9 cellular contexts compared by ENCODE assay signal in the genomic region with DNA sequence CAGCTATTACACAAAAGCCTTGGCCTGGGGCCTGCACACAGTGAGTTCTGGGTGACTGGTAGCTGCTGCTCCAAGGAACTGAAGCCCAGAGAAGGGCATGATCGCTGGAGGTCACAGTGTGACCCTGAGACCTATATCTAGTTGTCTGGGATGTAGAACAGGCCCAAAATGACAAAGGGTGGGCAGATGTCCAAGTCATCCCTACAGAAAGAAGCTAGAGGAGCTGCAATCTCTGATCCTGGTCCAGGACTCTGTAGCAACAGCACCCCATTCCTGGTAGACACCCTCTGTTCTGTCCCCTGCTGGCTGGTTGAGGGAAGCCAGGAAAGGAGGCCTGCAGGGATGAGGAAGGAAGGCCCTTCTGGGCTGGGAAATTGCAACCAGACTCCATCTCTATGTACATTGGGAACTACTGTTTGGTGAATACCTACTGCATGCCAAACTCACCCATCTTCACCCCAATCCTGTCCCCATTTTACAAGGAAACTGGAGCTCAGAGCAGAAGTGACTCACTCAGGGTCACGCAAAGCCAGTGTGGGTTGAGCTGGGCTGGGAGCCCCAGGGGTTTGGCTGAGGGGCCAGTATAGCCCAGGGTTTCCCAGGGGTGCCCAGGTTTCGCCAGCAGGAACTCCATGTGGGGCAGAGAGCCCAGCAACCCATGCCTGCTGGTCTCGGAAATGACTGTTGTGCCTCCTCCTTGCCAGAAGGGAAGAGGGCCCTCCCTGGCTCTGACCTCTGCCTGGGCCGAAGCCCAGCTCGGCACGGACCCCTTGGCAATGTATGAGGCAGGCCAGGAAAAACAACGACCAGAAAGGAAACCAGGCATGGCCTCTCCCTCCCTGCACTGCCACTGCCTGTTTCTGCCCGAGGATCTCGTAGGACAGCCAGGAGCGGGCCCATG. TPM values are rescaled to one million over a fixed set of nuclear protein-coding genes. Genes with fewer than 3 reads are reported as not detected.
DNase-seq lines count a peak whose midpoint lies in the region; ATAC-seq and TF ChIP-seq lines count a peak whose summit lies in the region.
"Had no signal": no experiment of that assay in that cellular context is flagged by ENCODE, and none has a peak within 500 bp of the region (broad histone marks: within the 10 kb centered on the region; RNA-seq: fewer than 3 reads in every experiment).

No MANE protein-coding gene starts in this region.

- no peak overlapping the region for H3K4me3 ChIP-seq in BLaER1 treated with 17β-estradiol and CSF1 and Interleukin-3, amounts not matched to agents 10 nM and 100 nM
- no peak overlapping the region for H3K4me3 ChIP-seq in fibroblast of pulmonary artery (replicated peaks; ENCODE audit: low read depth, low read length)

- H3K4me2 ChIP-seq in BLaER1 treated with 17β-estradiol and CSF1 and Interleukin-3, amounts not matched to agents 10 nM and 100 nM, result no peak overlapping the region; a peak in 1 of 22 replicates

- TF ChIP-seq CTCF in fibroblast of pulmonary artery (IDR thresholded peaks at IDR 0.05; ENCODE audit: low read length, missing control alignments), result peak; percentile 62
- TF ChIP-seq CTCF in GM10266 (IDR thresholded peaks at IDR 0.05; ENCODE audit: control insufficient read depth, insufficient read depth, low read depth, missing control alignments), result no peak

- ATAC-seq in SK-N-SH treated with all-trans-retinoic acid at 6 μM for 48 hours (peak; percentile 10; the same call in 1 of the 3 replicates), GM21528 (IDR thresholded peaks at IDR 0.05; ENCODE audit: low FRiP score, unreplicated experiment) (no peak)

- H3K9me3 ChIP-seq in BLaER1 treated with 17β-estradiol and CSF1 and Interleukin-3, amounts not matched to agents 10 nM and 100 nM (replicated peaks in 1 of 11), result no peaks in the 10 kb centered on the region

- H3K27ac ChIP-seq in BLaER1 treated with 17β-estradiol and CSF1 and Interleukin-3, amounts not matched to agents 10 nM and 100 nM, result peak overlapping the region in 6 of 11 experiments; percentile 4 to 95 (median 26); a peak in 8 of 22 replicates

- DNase-seq in fibroblast of pulmonary artery (ENCODE audit: low read depth) (peak; percentile 71), posterior vena cava (ENCODE audit: low spot score) (peak; percentile 91), GM10266 (ENCODE audit: extremely low spot score) (no peak), LoVo (ENCODE audit: low spot score) (no peak), occipital lobe (lab: John Stamatoyannopoulos, UW) (no peak)
- DNase-seq: T-helper 2 cell had no signal

- peaks cover 32 to 65% (median 58%) of the 10 kb centered on the region in 11 experiments for H3K36me3 ChIP-seq in BLaER1 treated with 17β-estradiol and CSF1 and Interleukin-3, amounts not matched to agents 10 nM and 100 nM

- no peaks in the 10 kb centered on the region for H3K27me3 ChIP-seq in BLaER1 treated with 17β-estradiol and CSF1 and Interleukin-3, amounts not matched to agents 10 nM and 100 nM

- H4K20me1 ChIP-seq in BLaER1 treated with 17β-estradiol and CSF1 and Interleukin-3, amounts not matched to agents 10 nM and 100 nM, result peaks cover 0 to 17% (median 0%) of the 10 kb centered on the region in 11 experiments; a peak in 4 of 22 replicates

- H3K9ac ChIP-seq in BLaER1 treated with 17β-estradiol and CSF1 and Interleukin-3, amounts not matched to agents 10 nM and 100 nM, result peak overlapping the region in 5 of 11 experiments; percentile 7 to 42 (median 15); a peak in 6 of 22 replicates

- H3K4me1 ChIP-seq in BLaER1 treated with 17β-estradiol and CSF1 and Interleukin-3, amounts not matched to agents 10 nM and 100 nM, result peaks cover 34 to 57% (median 42%) of the 10 kb centered on the region in 10 experiments

- intact Hi-C loops in posterior vena cava (cut with DNase I), result loop anchor here in 1 of 2 donors (5.0 kb wide), 1 partner anchor 1479 kb away; no protein-coding TSS in a partner anchor

TF ChIP-seq in SK-N-SH treated with all-trans-retinoic acid at 6 μM for 48 hours, 23 proteins besides CTCF, POLR2A, EP300 and RAD21:
- no peak for TF ChIP-seq ZC3H10 (CRISPR knock-in tag; IDR thresholded peaks at IDR 0.05)
- TF ChIP-seq, protein P1, sequence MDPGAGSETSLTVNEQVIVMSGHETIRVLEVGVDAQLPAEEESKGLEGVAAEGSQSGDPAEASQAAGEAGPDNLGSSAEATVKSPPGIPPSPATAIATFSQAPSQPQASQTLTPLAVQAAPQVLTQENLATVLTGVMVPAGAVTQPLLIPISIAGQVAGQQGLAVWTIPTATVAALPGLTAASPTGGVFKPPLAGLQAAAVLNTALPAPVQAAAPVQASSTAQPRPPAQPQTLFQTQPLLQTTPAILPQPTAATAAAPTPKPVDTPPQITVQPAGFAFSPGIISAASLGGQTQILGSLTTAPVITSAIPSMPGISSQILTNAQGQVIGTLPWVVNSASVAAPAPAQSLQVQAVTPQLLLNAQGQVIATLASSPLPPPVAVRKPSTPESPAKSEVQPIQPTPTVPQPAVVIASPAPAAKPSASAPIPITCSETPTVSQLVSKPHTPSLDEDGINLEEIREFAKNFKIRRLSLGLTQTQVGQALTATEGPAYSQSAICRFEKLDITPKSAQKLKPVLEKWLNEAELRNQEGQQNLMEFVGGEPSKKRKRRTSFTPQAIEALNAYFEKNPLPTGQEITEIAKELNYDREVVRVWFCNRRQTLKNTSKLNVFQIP (CRISPR knock-in tag; IDR thresholded peaks at IDR 0.05; ENCODE audit: borderline replicate concordance, low read depth), result no peak
- no peak for TF ChIP-seq ISL1 (CRISPR knock-in tag; IDR thresholded peaks at IDR 0.05)
- no peak for TF ChIP-seq CSRNP3 (CRISPR knock-in tag; IDR thresholded peaks at IDR 0.05)
- no peak for TF ChIP-seq ARNTL (CRISPR knock-in tag; IDR thresholded peaks at IDR 0.05; ENCODE audit: borderline replicate concordance, low read depth)
- no peak for TF ChIP-seq RARB (CRISPR knock-in tag; IDR thresholded peaks at IDR 0.05)
- no peak for TF ChIP-seq ESRRG (CRISPR knock-in tag; IDR thresholded peaks at IDR 0.05)
- TF ChIP-seq ZNF565 (CRISPR knock-in tag; conservative IDR thresholded peaks at IDR 0.05; ENCODE audit: low read depth), result no peak
- no peak for TF ChIP-seq PATZ1 (CRISPR knock-in tag; IDR thresholded peaks at IDR 0.05; ENCODE audit: borderline replicate concordance)

RNA-seq across cellular contexts. Expression of gene TLDC2, which starts 44.9 kb away (rescaled TPM):
- total RNA-seq in posterior vena cava, result under 1 TPM in 1 of 2 donors, not detected in 1; 0.37 TPM
- 0.31 TPM for total RNA-seq in occipital lobe

RNA-seq across cellular contexts. Expression of gene DSN1, which starts 57.5 kb away (rescaled TPM):
- total RNA-seq in posterior vena cava (1 to 10 TPM; 7.1 to 7.2 TPM), occipital lobe (4.7 TPM)

Comparison
In these comparisons a context has a peak if more than half of its experiments do, and no peak if none do; other contexts are left out.
1. DNase-seq: peak in fibroblast of pulmonary artery (single experiment) and posterior vena cava (single experiment); none in GM10266 (single experiment), LoVo (single experiment) and occipital lobe (single experiment).